8 cellular contexts compared by ENCODE assay signal in the genomic region with DNA sequence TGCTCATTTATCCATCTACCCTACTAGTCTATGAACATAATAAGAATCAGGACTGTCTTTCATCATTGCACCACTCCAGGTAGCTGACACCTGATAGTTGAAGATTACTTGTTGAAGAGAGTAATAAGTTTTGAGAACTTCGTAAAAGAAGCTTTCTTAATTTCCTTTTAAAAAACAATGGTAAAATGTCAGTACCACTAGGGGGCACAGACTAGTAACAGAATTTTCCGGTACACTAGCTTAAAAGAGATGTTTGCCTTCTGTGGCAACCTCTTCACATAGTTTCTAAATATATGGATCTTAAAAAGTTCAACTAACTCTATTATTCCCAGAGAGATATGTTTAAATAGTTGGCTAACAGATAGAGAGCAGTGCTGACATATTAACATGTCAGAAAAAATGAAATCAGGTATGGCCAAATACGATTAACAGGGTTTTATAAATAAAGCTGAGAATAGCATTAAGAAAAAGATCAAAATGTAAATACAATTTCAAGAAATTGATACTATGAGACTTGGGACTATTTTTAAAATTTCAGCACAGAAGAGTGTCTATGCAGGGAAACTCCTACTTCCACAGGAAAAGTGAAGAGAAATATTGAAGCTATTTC. TPM values are rescaled to one million over a fixed set of nuclear protein-coding genes. Genes with fewer than 3 reads are reported as not detected.
DNase-seq lines count a peak whose midpoint lies in the region; ATAC-seq and TF ChIP-seq lines count a peak whose summit lies in the region.

No MANE protein-coding gene starts in this region.

- BruUV-seq in PC-9 (replicated peaks; lab: Mats Ljungman, UMichigan): no TSS peak

- H3K4me2 ChIP-seq in PC-9 (no peak overlapping the region), smooth muscle cell (no peak overlapping the region)

- no peak overlapping the region for H3K27ac ChIP-seq in ACC112 (ENCODE audit: low read depth, low read length)
- H3K27ac ChIP-seq in PC-9: no peak overlapping the region
- no peak overlapping the region for H3K27ac ChIP-seq in smooth muscle cell (ENCODE audit: low read depth)

- POLR2A ChIA-PET in PC-9 (lab: Charles Lee; ENCODE audit: unreplicated experiment): interaction anchor here (0.6 kb wide), 2 partner anchors 326 to 1508 kb away, joined by 5 to 6 read pairs; no protein-coding TSS in a partner anchor

- H3K4me3 ChIP-seq in ACC112 (ENCODE audit: low read depth, low read length) (no peak overlapping the region), PC-9 (no peak overlapping the region), smooth muscle cell (no peak overlapping the region)

- H2AFZ ChIP-seq in ACC112 (ENCODE audit: low read length, unreplicated experiment) (peak overlapping the region; percentile 64), PC-9 (no peak overlapping the region), smooth muscle cell (ENCODE audit: low read depth) (no peak overlapping the region)

- CTCF ChIA-PET in PC-9 (lab: Charles Lee): interaction anchor here (0.8 to 1.5 kb wide), 4 partner anchors 205 to 710 kb away, joined by 3 to 12 read pairs (median 4); no protein-coding TSS in a partner anchor

- no peaks in the 10 kb centered on the region for H3K9me2 ChIP-seq in PC-9 (ENCODE audit: insufficient read depth)

- no peak overlapping the region for H3K9ac ChIP-seq in smooth muscle cell (ENCODE audit: low read depth)

- peak; percentile 64 for TF ChIP-seq CTCF in GM10266 (IDR thresholded peaks at IDR 0.05; ENCODE audit: control insufficient read depth, insufficient read depth, low read depth, missing control alignments)
- TF ChIP-seq CTCF in PC-9 (conservative IDR thresholded peaks at IDR 0.05): peak; percentile 72
- TF ChIP-seq CTCF in smooth muscle cell (IDR thresholded peaks at IDR 0.05; ENCODE audit: borderline replicate concordance, insufficient read depth, poor library complexity, severe bottlenecking): peak; percentile 64

- ATAC-seq in HG03280 (IDR thresholded peaks at IDR 0.05; ENCODE audit: unreplicated experiment): no peak

- intact Hi-C loops in PC-9 (cut with micrococcal nuclease; ENCODE audit: unreplicated experiment): loop anchor here (1.0 to 2.0 kb wide), 2 partner anchors 514 to 564 kb away; no protein-coding TSS in a partner anchor
- intact Hi-C loops in cardiac septum (cut with DNase I): no loop called here

- H3K27me3 ChIP-seq in ACC112 (ENCODE audit: insufficient read depth, low read length): no peaks in the 10 kb centered on the region
- H3K27me3 ChIP-seq in PC-9 (ENCODE audit: insufficient read depth, low read depth): no peaks in the 10 kb centered on the region
- no peaks in the 10 kb centered on the region for H3K27me3 ChIP-seq in smooth muscle cell (ENCODE audit: low read depth)

- H3K79me2 ChIP-seq in ACC112 (ENCODE audit: control insufficient read depth, insufficient read depth, low read length, unreplicated experiment): no peaks in the 10 kb centered on the region
- H3K79me2 ChIP-seq in PC-9 (ENCODE audit: low read depth): no peaks in the 10 kb centered on the region
- no peaks in the 10 kb centered on the region for H3K79me2 ChIP-seq in smooth muscle cell (ENCODE audit: low read depth)

- DNase-seq in GM10266 (ENCODE audit: extremely low spot score) (peak; percentile 28), PC-9 (no peak), fibroblast of peridontal ligament (ENCODE audit: extremely low read depth) (peak; percentile 82), smooth muscle cell (lab: John Stamatoyannopoulos, UW; ENCODE audit: unreplicated experiment) (no peak), NCI-H1105 treated with DMSO at 0.1 percent for 48 hours (lab: John Stamatoyannopoulos, UW) (no peak), cardiac septum (ENCODE audit: low spot score) (no peak)

- no peaks in the 10 kb centered on the region for H3K4me1 ChIP-seq in ACC112 (ENCODE audit: control insufficient read depth, insufficient read depth, low read length, unreplicated experiment)
- H3K4me1 ChIP-seq in PC-9 (replicated peaks; ENCODE audit: insufficient read depth): no peaks in the 10 kb centered on the region
- H3K4me1 ChIP-seq in smooth muscle cell (ENCODE audit: low read depth): peaks cover 19% of the 10 kb centered on the region

- H3F3A ChIP-seq in PC-9 (ENCODE audit: insufficient read depth, low read depth) (no peaks in the 10 kb centered on the region), smooth muscle cell (ENCODE audit: low read depth) (peaks cover 17% of the 10 kb centered on the region)

- WGBS in smooth muscle cell (ENCODE audit: low lambda C conversion rate): 58% methylated on average over 3 of the region's 3 CpGs

- H4K20me1 ChIP-seq in PC-9 (ENCODE audit: insufficient read depth) (no peaks in the 10 kb centered on the region), smooth muscle cell (ENCODE audit: low read depth) (no peaks in the 10 kb centered on the region)

- H3K9me3 ChIP-seq in PC-9 (ENCODE audit: insufficient read depth, low read depth): no peaks in the 10 kb centered on the region
- no peaks in the 10 kb centered on the region for H3K9me3 ChIP-seq in smooth muscle cell (replicated peaks; ENCODE audit: low read depth)

- H3K36me3 ChIP-seq in ACC112 (ENCODE audit: insufficient read depth, low read length) (no peaks in the 10 kb centered on the region), PC-9 (ENCODE audit: low read depth) (no peaks in the 10 kb centered on the region), smooth muscle cell (ENCODE audit: low read depth) (no peaks in the 10 kb centered on the region)

RNA-seq across cellular contexts. Expression of gene KCNQ5, which starts 5.4 kb away (rescaled TPM):
- 0.20 and 1.2 TPM in 2 replicates for total RNA-seq in PC-9 (2021)
- total RNA-seq in smooth muscle cell: 1.2 and 3.3 TPM in 2 replicates
- polyA plus RNA-seq in smooth muscle cell: 1.6 and 2.0 TPM in 2 replicates
- total RNA-seq in cardiac septum: not detected

Comparison
In these comparisons a context has a peak if more than half of its experiments do, and no peak if none do; other contexts are left out.
1. DNase-seq: peak in GM10266 (single experiment) and fibroblast of peridontal ligament (single experiment); none in PC-9 (0 of 2), smooth muscle cell (single experiment), NCI-H1105 treated with DMSO at 0.1 percent for 48 hours (single experiment) and cardiac septum (single experiment).
2. Peak in every context shown above with its lines, with median percentiles within 50 percentile points of each other: CTCF ChIP-seq.